ENCODE assay signal across 9 cellular contexts in genomic region chr15:70491183-70491621, GRCh38.
A peak's percentile ranks its signal among the peaks of the same experiment; 100 is the strongest.
DNase-seq lines count a peak whose midpoint lies in the region; ATAC-seq and TF ChIP-seq lines count a peak whose summit lies in the region.
"Had no signal": no experiment of that assay in that cellular context is flagged by ENCODE, and none has a peak within 500 bp of the region (broad histone marks: within the 10 kb centered on the region; RNA-seq: fewer than 3 reads in every experiment).

No MANE protein-coding gene starts in this region.

- peaks cover 23% of the 10 kb centered on the region for H3K4me1 ChIP-seq in thymus (ENCODE audit: control insufficient read depth, insufficient read depth, low read length)
- H3K4me1 ChIP-seq in Caco-2: peaks cover 36% of the 10 kb centered on the region

- H3K27me3 ChIP-seq in thymus (ENCODE audit: control insufficient read depth, insufficient read depth): peaks cover 12% of the 10 kb centered on the region
- no peaks in the 10 kb centered on the region for H3K27me3 ChIP-seq in Caco-2 (replicated peaks; ENCODE audit: control insufficient read depth, insufficient read depth, low read length)

- ATAC-seq in effector memory CD8-positive, alpha-beta T cell (replicated peaks): no peak

- H3K27ac Mint-ChIP-seq in effector memory CD8-positive, alpha-beta T cell: peak overlapping the region; percentile 66 to 95
- H3K27ac Mint-ChIP-seq in chondrocyte (ENCODE audit: unreplicated experiment) (no peak overlapping the region), Caco-2 (ENCODE audit: unreplicated experiment) (no peak overlapping the region)

- CTCF ChIA-PET in Caco-2 (lab: Charles Lee): no interaction called here

- 15% methylated on average over 7 of the region's 7 CpGs for WGBS in thymus

- peak overlapping the region; percentile 21 for H3K27ac ChIP-seq in thymus (ENCODE audit: low read depth)

- H3K4me3 Mint-ChIP-seq in effector memory CD8-positive, alpha-beta T cell: peak overlapping the region; percentile 88 to 91
- H3K4me3 Mint-ChIP-seq in chondrocyte (ENCODE audit: unreplicated experiment): no peak overlapping the region
- H3K4me3 Mint-ChIP-seq in Caco-2 (ENCODE audit: unreplicated experiment): no peak overlapping the region

- H3K4me1 Mint-ChIP-seq in effector memory CD8-positive, alpha-beta T cell (ENCODE audit: low read depth in 2 of 2): peaks cover 81 to 86% of the 10 kb centered on the region in 2 donors
- peaks cover 55% of the 10 kb centered on the region for H3K4me1 Mint-ChIP-seq in chondrocyte (ENCODE audit: low read depth)
- H3K4me1 Mint-ChIP-seq in Caco-2 (ENCODE audit: low read depth, unreplicated experiment): peaks cover 43% of the 10 kb centered on the region

- intact Hi-C loops in Caco-2 (cut with micrococcal nuclease; ENCODE audit: unreplicated experiment): loop anchor here (5.0 kb wide), 1 partner anchor 899 kb away; no protein-coding TSS in a partner anchor

- peak; percentile 21 for DNase-seq in activated naive CD4-positive, alpha-beta T cell treated with Interleukin-2 at 50 U/mL for 16 hours
- DNase-seq in activated naive CD4-positive, alpha-beta T cell (lab: John Stamatoyannopoulos, UW): no peak
- DNase-seq in RPMI8226 (peak; percentile 60), chondrocyte (ENCODE audit: low spot score) (no peak), AG20443 (ENCODE audit: low spot score) (no peak), Caco-2 (no peak)
- no peak for DNase-seq in effector memory CD8-positive, alpha-beta T cell
- DNase-seq: NCI-H510A treated with DMSO at 0.1 percent for 48 hours had no signal

- peaks cover 28% of the 10 kb centered on the region for H3K36me3 Mint-ChIP-seq in effector memory CD8-positive, alpha-beta T cell (ENCODE audit: insufficient read depth)
- H3K36me3 Mint-ChIP-seq in chondrocyte (ENCODE audit: low read depth) (no peaks in the 10 kb centered on the region), Caco-2 (ENCODE audit: insufficient read depth, unreplicated experiment) (peaks cover 17% of the 10 kb centered on the region)

- no peak for TF ChIP-seq CTCF in chondrocyte (IDR thresholded peaks at IDR 0.05)
- no peak for TF ChIP-seq CTCF in Caco-2 (IDR thresholded peaks at IDR 0.05; ENCODE audit: insufficient read depth in 1 of 2, low read depth in 1 of 2, low read length in 1 of 2, severe bottlenecking in 1 of 2, unreplicated experiment in 1 of 2)

- peaks cover 0 to 12% of the 10 kb centered on the region in 2 donors for H3K27me3 Mint-ChIP-seq in effector memory CD8-positive, alpha-beta T cell
- H3K27me3 Mint-ChIP-seq in chondrocyte (ENCODE audit: low read depth) (peaks cover 8% of the 10 kb centered on the region), Caco-2 (ENCODE audit: insufficient read depth, unreplicated experiment) (no peaks in the 10 kb centered on the region)

- H3K4me3 ChIP-seq in thymus (ENCODE audit: low read length) (no peak overlapping the region), Caco-2 (ENCODE audit: low read depth, low read length) (no peak overlapping the region)

- no peaks in the 10 kb centered on the region for H3K36me3 ChIP-seq in thymus (ENCODE audit: control insufficient read depth, insufficient read depth)
- H3K36me3 ChIP-seq in Caco-2 (ENCODE audit: control insufficient read depth, insufficient read depth, low read length): no peaks in the 10 kb centered on the region

- POLR2A ChIA-PET in Caco-2 (lab: Charles Lee): no interaction called here

- H3K9me3 ChIP-seq in thymus (ENCODE audit: control insufficient read depth) (peaks cover 1% of the 10 kb centered on the region), Caco-2 (no peaks in the 10 kb centered on the region)

- no peaks in the 10 kb centered on the region for H3K9me3 Mint-ChIP-seq in effector memory CD8-positive, alpha-beta T cell
- H3K9me3 Mint-ChIP-seq in chondrocyte (ENCODE audit: low read depth) (no peaks in the 10 kb centered on the region), Caco-2 (ENCODE audit: unreplicated experiment) (no peaks in the 10 kb centered on the region)

- BruUV-seq in Caco-2 (replicated peaks; lab: Mats Ljungman, UMichigan): no TSS peak

Comparison
In these comparisons a context has a peak if more than half of its experiments do, and no peak if none do; other contexts are left out.
1. DNase-seq: peak in activated naive CD4-positive, alpha-beta T cell treated with Interleukin-2 at 50 U/mL for 16 hours (single experiment) and RPMI8226 (single experiment); none in activated naive CD4-positive, alpha-beta T cell (0 of 4), effector memory CD8-positive, alpha-beta T cell (0 of 3), chondrocyte (single experiment), AG20443 (single experiment) and Caco-2 (0 of 2).
2. H3K27ac Mint-ChIP-seq: peak in effector memory CD8-positive, alpha-beta T cell (2 of 2); none in chondrocyte (single experiment) and Caco-2 (single experiment).
3. H3K4me3 Mint-ChIP-seq: peak in effector memory CD8-positive, alpha-beta T cell (2 of 2); none in chondrocyte (single experiment) and Caco-2 (single experiment).